ENCODE assay signal across 28 cellular contexts in genomic region chr2:82027901-82028570, GRCh38.
DNase-seq lines count a peak whose midpoint lies in the region; ATAC-seq and TF ChIP-seq lines count a peak whose summit lies in the region.
"Had no signal": no experiment of that assay in that cellular context is flagged by ENCODE, and none has a peak within 500 bp of the region (broad histone marks: within the 10 kb centered on the region; RNA-seq: fewer than 3 reads in every experiment).

No MANE protein-coding gene starts in this region.

- no peak for ATAC-seq in sciatic nerve
- ATAC-seq: heart right ventricle had no signal

- peaks cover 14% of the 10 kb centered on the region for H3K4me1 ChIP-seq in HAP-1
- H3K4me1 ChIP-seq in mammary epithelial cell (ENCODE audit: insufficient read depth, low read length): no peaks in the 10 kb centered on the region
- H3K4me1 ChIP-seq: BE2C, heart right ventricle, SJCRH30, tibial nerve had no signal

- H3K4me2 ChIP-seq in mammary epithelial cell (ENCODE audit: insufficient read depth, low read depth, low read length): no peak overlapping the region

- H3K79me2 ChIP-seq in mammary epithelial cell (ENCODE audit: insufficient read depth, low read length): no peaks in the 10 kb centered on the region

- in situ Hi-C loops in HAP-1 (cut with MboI; ENCODE audit: low sequenced_read_pairs) (no loop called here), mammary epithelial cell (cut with MboI; ENCODE audit: low sequenced_read_pairs in 2 of 2) (no loop called here)

- CTCF ChIA-PET in mammary epithelial cell (lab: Charles Lee; ENCODE audit: low non-redundant PET): no interaction called here

- H3K36me3 ChIP-seq in HAP-1 (replicated peaks) (no peaks in the 10 kb centered on the region), mammary epithelial cell (ENCODE audit: insufficient read depth, low read length) (no peaks in the 10 kb centered on the region)
- H3K36me3 ChIP-seq: BE2C, brain microvascular endothelial cell, heart right ventricle, neutrophil, SJCRH30, tibial nerve, WERI-Rb-1 had no signal

- H3K27me3 ChIP-seq in HAP-1 (ENCODE audit: low read depth) (no peaks in the 10 kb centered on the region), mammary epithelial cell (ENCODE audit: insufficient read depth, low read length) (no peaks in the 10 kb centered on the region)
- H3K27me3 ChIP-seq: BE2C, brain microvascular endothelial cell, dorsolateral prefrontal cortex, heart right ventricle, neutrophil, SJCRH30, tibial nerve had no signal

- BruUV-seq in mammary epithelial cell (replicated peaks; lab: Mats Ljungman, UMichigan): no TSS peak

- TF ChIP-seq CTCF in mammary epithelial cell (conservative IDR thresholded peaks at IDR 0.05 in 1 of 2, IDR thresholded peaks at IDR 0.05 in 1 of 2; ENCODE audit: extremely low read depth in 1 of 2, insufficient read depth in 1 of 2, low read depth in 1 of 2, low read length in 2 of 2): no peak

- intact Hi-C loops in mammary epithelial cell (cut with micrococcal nuclease): no loop called here
- intact Hi-C loops in sciatic nerve (cut with DNase I): no loop called here

- WGBS in mammary epithelial cell (ENCODE audit: low coverage, missing lambda C conversion rate): 19% methylated on average over 4 of the region's 4 CpGs

- H4K20me1 ChIP-seq in mammary epithelial cell (ENCODE audit: insufficient read depth, low read length): no peaks in the 10 kb centered on the region

- DNase-seq in HAP-1 (ENCODE audit: low spot score in 2 of 2) (peak; percentile 65 to 90), NCI-H1930 (lab: John Stamatoyannopoulos, UW) (peak; percentile 25 to 60), NCI-H510A treated with DMSO at 0.1 percent for 48 hours (lab: John Stamatoyannopoulos, UW) (peak; percentile 24), left kidney (ENCODE audit: low read depth, low spot score) (peak; percentile 59), superior temporal gyrus (ENCODE audit: extremely low spot score) (no peak), mammary epithelial cell (no peak), sciatic nerve (ENCODE audit: low spot score) (no peak), HuH-7 (ENCODE audit: low spot score) (no peak)
- DNase-seq: activated CD4-positive, alpha-beta T cell treated with anti-CD3 and anti-CD28 coated beads, Interleukin-2, amount 10 ng/mL, durations not matched to agents 24 days and 14 days; activated CD8-positive, alpha-beta memory T cell treated with anti-CD3 and anti-CD28 coated beads for 24 hours; amygdala; BE2C; brain microvascular endothelial cell; CD8-positive, alpha-beta memory T cell; DMS79; dorsolateral prefrontal cortex; HCEC 1CT; heart right ventricle; IMR-90; naive B cell; NCI-H2171; NCI-H69; stimulated activated CD4-positive, alpha-beta T cell treated with anti-CD3 and anti-CD28 coated beads, Interleukin-4, amount 100 ng/mL, for 24 hours; T1000; WERI-Rb-1 had no signal

- H2AFZ ChIP-seq in mammary epithelial cell (ENCODE audit: low read depth, low read length): no peak overlapping the region

- H3K9me3 ChIP-seq in HAP-1 (no peaks in the 10 kb centered on the region), mammary epithelial cell (replicated peaks; ENCODE audit: insufficient read depth, low read length) (peaks cover 5% of the 10 kb centered on the region)
- H3K9me3 ChIP-seq: BE2C, neutrophil, SJCRH30 had no signal

- no peak overlapping the region for H3K9ac ChIP-seq in mammary epithelial cell (ENCODE audit: insufficient read depth, low read length)

- no peak overlapping the region for H3K4me3 ChIP-seq in HAP-1
- H3K4me3 ChIP-seq in mammary epithelial cell (replicated peaks in 1 of 3; ENCODE audit: insufficient read depth in 1 of 3, low read depth in 2 of 3, low read length in 3 of 3): no peak overlapping the region
- H3K4me3 ChIP-seq: dorsolateral prefrontal cortex, heart right ventricle, SJCRH30, tibial nerve had no signal

- no peak overlapping the region for H3K27ac ChIP-seq in mammary epithelial cell (ENCODE audit: insufficient read depth, low read depth, low read length)
- H3K27ac ChIP-seq: brain microvascular endothelial cell, dorsolateral prefrontal cortex, heart right ventricle, neutrophil, SJCRH30, tibial nerve, WERI-Rb-1 had no signal

- dilution Hi-C loops in mammary epithelial cell (cut with HindIII; ENCODE audit: low sequenced_read_pairs): no loop called here

Comparison
In these comparisons a context has a peak if more than half of its experiments do, and no peak if none do; other contexts are left out.
1. DNase-seq: peak in HAP-1 (2 of 2), NCI-H1930 (2 of 2), NCI-H510A treated with DMSO at 0.1 percent for 48 hours (single experiment) and left kidney (single experiment); none in superior temporal gyrus (single experiment), mammary epithelial cell (single experiment), sciatic nerve (single experiment) and HuH-7 (single experiment).